25 cellular contexts compared by ENCODE assay signal in the genomic region with DNA sequence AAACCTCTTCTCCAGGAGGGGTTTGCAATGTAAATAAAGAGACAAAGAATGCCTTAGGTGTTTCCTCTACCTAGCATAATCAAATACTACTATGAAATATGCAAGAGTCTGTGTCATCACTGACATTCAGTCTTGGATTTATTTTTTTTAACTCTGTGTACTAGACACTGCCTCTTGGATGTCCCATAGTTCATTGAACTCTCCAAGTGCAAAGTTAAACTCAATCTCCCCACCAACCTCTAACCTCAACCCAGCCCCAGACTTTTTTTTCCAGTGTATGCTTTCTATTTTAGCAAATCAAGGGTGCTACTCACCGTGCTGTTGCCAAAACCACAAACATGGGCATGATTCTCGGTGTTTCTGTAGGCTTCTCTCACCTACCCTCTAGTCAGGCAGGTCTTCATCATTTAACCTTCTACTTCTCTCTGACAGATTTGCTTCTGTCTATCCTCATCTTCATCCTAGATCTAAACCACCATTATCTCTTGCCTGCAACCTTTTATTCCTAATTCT.
"Had no signal": no experiment of that assay in that cellular context is flagged by ENCODE, and none has a peak within 500 bp of the region (broad histone marks: within the 10 kb centered on the region; RNA-seq: fewer than 3 reads in every experiment).

No MANE protein-coding gene starts in this region.

- H3K4me1 Mint-ChIP-seq: activated naive CD8-positive, alpha-beta T cell treated with anti-CD3 and anti-CD28 coated beads, Interleukin-2, amount 50 U/mL, for 24 hours had no signal

- DNase-seq: activated CD4-positive, alpha-beta T cell treated with anti-CD3 and anti-CD28 coated beads for 4 hours; activated CD8-positive, alpha-beta memory T cell treated with anti-CD3 and anti-CD28 coated beads, Interleukin-2, amount 10 ng/mL, durations not matched to agents 7 days and 5 days; activated effector memory CD4-positive, alpha-beta T cell treated with anti-CD3 and anti-CD28 coated beads, Interleukin-2, amount 50 U/mL, for 16 hours; activated naive CD4-positive, alpha-beta T cell treated with Interleukin-2 at 50 U/mL for 16 hours; activated naive CD8-positive, alpha-beta T cell treated with anti-CD3 and anti-CD28 coated beads, Interleukin-2, amount 50 U/mL, for 24 hours; activated T-cell treated with anti-CD3 and anti-CD28 coated beads, Interleukin-2, amount 50 U/mL, for 24 hours; amygdala; Kasumi-1; NCI-H1048; NCI-H146; NCI-H187 treated with DMSO at 0.1 percent for 48 hours; NCI-H2081 treated with DMSO at 0.1 percent for 48 hours; NCI-H2227 treated with DMSO at 0.1 percent for 48 hours; NCI-H526; NCI-H774; PC-3; SHP77 had no signal

- H3K4me3 Mint-ChIP-seq: activated CD8-positive, alpha-beta memory T cell treated with anti-CD3 and anti-CD28 coated beads, Interleukin-2, amount 10 ng/mL, durations not matched to agents 7 days and 5 days; activated naive CD8-positive, alpha-beta T cell treated with anti-CD3 and anti-CD28 coated beads, Interleukin-2, amount 50 U/mL, for 24 hours; activated T-cell treated with anti-CD3 and anti-CD28 coated beads, Interleukin-2, amount 50 U/mL, for 24 hours; activated T-helper 1 cell treated with anti-CD3 and anti-CD28 coated beads, Interleukin-12 subunit alpha, Interleukin-12 subunit beta, Interleukin-2, Interleukin-4 antibody, amounts not matched to agents 30 ng/mL and 10 ng/mL and 1 ng/mL, durations not matched to agents 14 hours and 24 hours and 36 hours; brain; T-helper 1 cell treated with Interleukin-12 subunit alpha and Interleukin-12 subunit beta and Interleukin-4 antibody, amounts not matched to agents 30 μg/mL and 1 μg/mL, for 36 hours had no signal

- H3K9me3 ChIP-seq: SJSA1 had no signal

- FAIRE-seq: astrocyte, RCC 7860 had no signal

- H3K27ac ChIP-seq: SJSA1 had no signal

- H3K36me3 Mint-ChIP-seq: activated CD8-positive, alpha-beta memory T cell treated with anti-CD3 and anti-CD28 coated beads, Interleukin-2, amount 10 ng/mL, durations not matched to agents 7 days and 5 days; brain had no signal

- ATAC-seq: activated CD4-positive, CD25-positive, alpha-beta regulatory T cell treated with anti-CD3 and anti-CD28 coated beads, Interleukin-2, amount 50 U/mL, for 24 hours; activated CD8-positive, alpha-beta memory T cell treated with anti-CD3 and anti-CD28 coated beads, Interleukin-2, amount 10 ng/mL, durations not matched to agents 7 days and 5 days; activated naive CD8-positive, alpha-beta T cell treated with anti-CD3 and anti-CD28 coated beads, Interleukin-2, amount 50 U/mL, for 24 hours; PC-3 had no signal

- H3K27me3 Mint-ChIP-seq: activated T-cell treated with anti-CD3 and anti-CD28 coated beads, Interleukin-2, amount 50 U/mL, for 24 hours had no signal

- H3K27me3 ChIP-seq: SJSA1 had no signal

- H3K36me3 ChIP-seq: SJSA1 had no signal

- H3K27ac Mint-ChIP-seq: activated CD8-positive, alpha-beta memory T cell treated with anti-CD3 and anti-CD28 coated beads, Interleukin-2, amount 10 ng/mL, durations not matched to agents 7 days and 5 days; activated naive CD4-positive, alpha-beta T cell treated with anti-CD3 and anti-CD28 coated beads, Interleukin-2, amount 50 U/mL, for 72 hours; activated naive CD8-positive, alpha-beta T cell treated with anti-CD3 and anti-CD28 coated beads, Interleukin-2, amount 50 U/mL, for 24 hours; activated T-cell treated with anti-CD3 and anti-CD28 coated beads, Interleukin-2, amount 50 U/mL, for 24 hours; activated T-helper 1 cell treated with anti-CD3 and anti-CD28 coated beads, Interleukin-12 subunit alpha, Interleukin-12 subunit beta, Interleukin-2, Interleukin-4 antibody, amounts not matched to agents 30 ng/mL and 10 ng/mL and 1 ng/mL, durations not matched to agents 14 hours and 24 hours and 36 hours; T-helper 1 cell treated with Interleukin-12 subunit alpha and Interleukin-12 subunit beta and Interleukin-4 antibody, amounts not matched to agents 30 μg/mL and 1 μg/mL, for 36 hours had no signal

- H3K4me3 ChIP-seq: SJSA1 had no signal
